19 cellular contexts compared by ENCODE assay signal in genomic region chr9:132044176-132044880, GRCh38.
"Had no signal": no experiment of that assay in that cellular context is flagged by ENCODE, and none has a peak within 500 bp of the region (broad histone marks: within the 10 kb centered on the region; RNA-seq: fewer than 3 reads in every experiment).

No MANE protein-coding gene starts in this region.

- H3K4me3 Mint-ChIP-seq: activated T-cell treated with anti-CD3 and anti-CD28 coated beads, Interleukin-2, amount 50 U/mL, for 4 hours; immature natural killer cell; natural killer cell; stimulated activated naive CD8-positive, alpha-beta T cell treated with anti-CD3 and anti-CD28 coated beads, Interleukin-15, amount 100 ng/mL, for 72 hours had no signal

- ATAC-seq: activated CD4-positive, CD25-positive, alpha-beta regulatory T cell treated with anti-CD3 and anti-CD28 coated beads, Interleukin-2, amount 50 U/mL, for 24 hours; activated naive CD4-positive, alpha-beta T cell treated with anti-CD3 and anti-CD28 coated beads, Interleukin-2, amount 50 U/mL, for 72 hours; activated T-cell treated with anti-CD3 and anti-CD28 coated beads, Interleukin-2, amount 50 U/mL, for 4 hours; left lobe of liver; natural killer cell; stimulated activated naive CD8-positive, alpha-beta T cell treated with anti-CD3 and anti-CD28 coated beads, Interleukin-15, amount 100 ng/mL, for 72 hours had no signal

- FAIRE-seq: TTC549, urothelium cell line had no signal

- H3K9me3 Mint-ChIP-seq: activated naive CD4-positive, alpha-beta T cell treated with anti-CD3 and anti-CD28 coated beads, Interleukin-2, amount 50 U/mL, for 72 hours; activated T-cell treated with anti-CD3 and anti-CD28 coated beads, Interleukin-2, amount 50 U/mL, for 4 hours; immature natural killer cell; natural killer cell; stimulated activated naive CD8-positive, alpha-beta T cell treated with anti-CD3 and anti-CD28 coated beads, Interleukin-15, amount 100 ng/mL, for 72 hours had no signal

- H3K27ac ChIP-seq: brain microvascular endothelial cell, thyroid gland had no signal

- H3K27me3 ChIP-seq: brain microvascular endothelial cell, thyroid gland had no signal

- H3K9me3 ChIP-seq: thyroid gland had no signal

- H3K36me3 Mint-ChIP-seq: natural killer cell had no signal

- DNase-seq: activated CD4-positive, alpha-beta T cell treated with anti-CD3 and anti-CD28 coated beads, Interleukin-2, amount 50 U/mL, for 48 hours; activated effector memory CD4-positive, alpha-beta T cell treated with anti-CD3 and anti-CD28 coated beads, Interleukin-2, amount 50 U/mL, for 16 hours; activated T-cell treated with anti-CD3 and anti-CD28 coated beads, Interleukin-2, amount 50 U/mL, for 4 hours; amniotic stem cell; brain microvascular endothelial cell; dermis blood vessel endothelial cell; immature natural killer cell; mammary epithelial cell; natural killer cell; stimulated activated CD4-positive, alpha-beta T cell treated with anti-CD3 and anti-CD28 coated beads, Interleukin-15, amount 100 ng/mL, for 24 hours; stimulated activated CD4-positive, alpha-beta T cell treated with anti-CD3 and anti-CD28 coated beads, Interleukin-4, amount 100 ng/mL, for 4 hours; stimulated activated naive CD8-positive, alpha-beta T cell treated with anti-CD3 and anti-CD28 coated beads, Interleukin-15, amount 100 ng/mL, for 72 hours; T-helper 2 cell; thyroid gland had no signal

- H3K27me3 Mint-ChIP-seq: stimulated activated naive CD8-positive, alpha-beta T cell treated with anti-CD3 and anti-CD28 coated beads, Interleukin-15, amount 100 ng/mL, for 72 hours had no signal

- H3K4me3 ChIP-seq: thyroid gland had no signal

- H3K27ac Mint-ChIP-seq: activated naive CD4-positive, alpha-beta T cell treated with anti-CD3 and anti-CD28 coated beads, Interleukin-2, amount 50 U/mL, for 72 hours; natural killer cell had no signal

- H3K36me3 ChIP-seq: brain microvascular endothelial cell, thyroid gland had no signal
